In the genomic region with DNA sequence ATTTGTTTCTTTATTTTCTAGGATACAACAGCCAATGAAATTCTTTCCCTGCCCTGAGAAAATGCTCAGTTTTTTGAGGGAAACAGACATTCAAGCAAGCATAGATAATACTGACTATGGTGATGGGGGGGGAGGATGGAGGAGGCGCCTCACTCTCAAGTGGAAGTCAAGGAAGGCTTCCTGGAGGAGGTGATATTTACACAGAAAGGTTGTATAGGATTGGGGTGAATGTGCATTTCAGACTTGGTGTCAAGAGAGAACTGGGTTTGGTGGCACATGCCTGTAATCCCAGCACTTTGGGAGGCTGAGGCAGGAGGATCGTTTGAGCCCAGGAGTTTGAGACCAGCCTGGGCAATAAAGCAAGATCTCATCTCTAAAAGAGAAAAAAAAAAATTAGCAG, we compare ENCODE assay signal across 12 cellular contexts. TPM values are rescaled to one million over a fixed set of nuclear protein-coding genes. Genes with fewer than 3 reads are reported as not detected.
"Had no signal": no experiment of that assay in that cellular context is flagged by ENCODE, and none has a peak within 500 bp of the region (broad histone marks: within the 10 kb centered on the region; RNA-seq: fewer than 3 reads in every experiment).

No MANE protein-coding gene starts in this region.

- FAIRE-seq: HTR-8/SVneo had no signal

- H3K27ac Mint-ChIP-seq: HFFc6 had no signal

- H3K4me3 ChIP-seq: GM23248, HAP-1 had no signal

- H3K36me3 ChIP-seq: HAP-1 had no signal

- H3K4me2 ChIP-seq: KMS-11 had no signal

- H3K9me3 ChIP-seq: HAP-1 had no signal

- ATAC-seq: HCT116 had no signal

- DNase-seq: GM23248, GOT3, H7, HFFc6, IMR-90, Karpas-422, KBM-7 had no signal

- H3K4me1 ChIP-seq: HAP-1 had no signal

- H3K4me3 Mint-ChIP-seq: HFFc6 had no signal

- H3K27ac ChIP-seq: GM23248, KMS-11 had no signal

RNA-seq across cellular contexts. Expression of a gene that starts 12.2 kb away (rescaled TPM):
- total RNA-seq: GM23248, H7, HT-29, IMR-90 had no signal
- polyA plus RNA-seq: GM23248, IMR-90 had no signal
